In the genomic region with DNA sequence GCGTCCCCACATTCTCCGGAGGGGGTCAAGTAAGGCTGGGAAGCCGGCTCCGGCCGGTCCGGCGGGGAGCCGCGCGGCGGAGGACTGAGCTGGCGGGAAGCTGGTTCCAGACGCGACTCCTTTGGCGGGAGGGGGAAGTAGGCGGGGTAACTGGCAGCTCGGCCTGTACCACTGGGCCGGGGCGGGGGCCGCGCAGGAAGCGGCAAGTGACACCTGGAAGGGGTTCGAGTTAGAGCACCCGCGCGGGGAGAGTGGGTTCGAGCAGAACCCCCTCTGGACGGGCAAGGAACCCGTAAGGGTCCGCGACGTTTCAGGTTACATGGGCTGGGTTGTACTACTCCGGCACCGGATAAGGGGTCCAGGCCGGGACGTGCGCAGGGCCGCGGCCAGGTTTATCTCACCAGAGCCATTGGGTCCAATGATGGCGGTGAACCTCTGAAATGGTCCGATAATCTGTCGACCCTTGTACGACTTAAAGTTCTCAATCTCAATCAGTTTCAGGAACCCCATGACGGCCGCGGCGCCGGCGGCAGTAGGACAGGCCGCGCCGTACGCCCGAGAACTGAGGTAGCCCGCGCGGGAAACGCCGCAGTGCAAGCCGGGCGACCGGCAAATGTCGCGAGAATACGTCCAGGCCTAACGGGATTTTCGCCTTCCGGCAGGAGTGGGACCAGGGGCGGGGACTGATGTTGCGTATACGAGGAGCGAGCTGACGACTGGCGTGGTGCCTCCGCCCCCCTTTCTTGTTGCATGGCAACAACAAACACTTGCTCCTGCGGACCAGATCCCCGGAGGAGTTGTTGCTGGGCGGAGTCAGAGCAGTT, we compare ENCODE assay signal across 8 cellular contexts. TPM values are rescaled to one million over a fixed set of nuclear protein-coding genes. Genes with fewer than 3 reads are reported as not detected.
DNase-seq lines count a peak whose midpoint lies in the region; ATAC-seq, FAIRE-seq and TF ChIP-seq lines count a peak whose summit lies in the region.

Gene RIBC1 (plus strand): TSS at position 783 of the 824 bp plus-strand sequence. CDS start 3,404 bp downstream, outside the sequence.
Gene SMC1A (minus strand): TSS at position 564 of the 824 bp plus-strand sequence. CDS start 54 bp downstream, at position 510.

- POLR2A ChIA-PET in H1 (lab: Charles Lee; ENCODE audit: partially characterized antibody): interaction anchor here (0.5 to 2.8 kb wide), 23 partner anchors 9 to 261 kb away, joined by 3 to 33 read pairs (median 4); partner anchors contain the start of genes HSD17B10 and KDM5C

- peaks cover 10% of the 10 kb centered on the region; the same call in 1 of the 2 replicates for H3K23me2 ChIP-seq in H1 (ENCODE audit: low read depth, low read length)

- peak within 1 kb of the TSS; percentile 93 for H4K8ac ChIP-seq in H1 (ENCODE audit: extremely low read depth, insufficient read depth, low read length)

- FAIRE-seq in H1 (lab: Jason Lieb, UNC): no peak

- ATAC-seq in GM21390 (IDR thresholded peaks at IDR 0.05; ENCODE audit: unreplicated experiment) (peak; percentile 95), memory B cell (ENCODE audit: low read depth) (peak; percentile 86)

- H3K79me2 ChIP-seq in H1 (ENCODE audit: control insufficient read depth in 1 of 2, insufficient read depth in 2 of 2, low read length in 2 of 2): peaks cover 14 to 45% of the 10 kb centered on the region in 2 experiments

- H2BK120ac ChIP-seq in H1 (replicated peaks; ENCODE audit: low read depth, low read length): no peak within 1 kb of the TSS

- TF ChIP-seq EP300 in H1 (IDR thresholded peaks at IDR 0.05; ENCODE audit: borderline replicate concordance in 1 of 2, low read depth in 2 of 2, low read length in 2 of 2): peak in 1 of 2 experiments; percentile 74; a peak in 1 of 3 replicates

- H3K4me2 ChIP-seq in H1 (ENCODE audit: insufficient read depth in 1 of 2, low read depth in 2 of 2, low read length in 2 of 2): peak within 1 kb of the TSS; percentile 85 to 94

- peak within 1 kb of the TSS; percentile 97 for H3K27ac ChIP-seq in H1 (ENCODE audit: low read depth, low read length)

- no peak within 1 kb of the TSS for H3K23ac ChIP-seq in H1 (ENCODE audit: insufficient read length)

- no peak within 1 kb of the TSS for H3K14ac ChIP-seq in H1 (ENCODE audit: insufficient read length)

- TF ChIP-seq POLR2A in H1 (IDR thresholded peaks at IDR 0.05; ENCODE audit: control extremely low read depth in 1 of 2, low read depth in 2 of 2, low read length in 2 of 2): peak in 1 of 2 experiments; percentile 91; a peak in 2 of 3 replicates

- H3K18ac ChIP-seq in H1 (ENCODE audit: extremely low read depth, low read length): no peak within 1 kb of the TSS; the same call in 1 of the 2 replicates

- DNase-seq in Caki2 (ENCODE audit: low read depth) (peak; percentile 93), HUDEP-2 (lab: John Stamatoyannopoulos, UW; ENCODE audit: unreplicated experiment in 76 of 76) (peak in 75 of 76 experiments; percentile 46 to 96 (median 91)), NOMO-1 treated with dmso at 0.1 percent for 144 hours (lab: John Stamatoyannopoulos, UW; ENCODE audit: unreplicated experiment) (peak; percentile 91), H1 (ENCODE audit: low read depth in 1 of 2, low spot score in 2 of 2) (peak; percentile 91 to 92), memory B cell (ENCODE audit: low spot score in 2 of 2) (peak; percentile 89 to 98)
- peak; percentile 98 for DNase-seq in activated CD8-positive, alpha-beta memory T cell treated with anti-CD3 and anti-CD28 coated beads, Interleukin-2, amount 50 U/mL, for 1 hour (ENCODE audit: extremely low read depth)
- peak; percentile 87 for DNase-seq in stimulated activated CD8-positive, alpha-beta memory T cell treated with anti-CD3 and anti-CD28 coated beads, Interleukin-12 subunit alpha, Interleukin-12 subunit beta, amount 100 ng/mL, for 1 hour (ENCODE audit: low read depth)

- H3K27me3 ChIP-seq in H1 (replicated peaks in 1 of 4; ENCODE audit: control insufficient read depth in 3 of 4, extremely low read depth in 1 of 4, insufficient read depth in 3 of 4, low read length in 3 of 4): no peaks in the 10 kb centered on the region

- no peak within 1 kb of the TSS for H4K91ac ChIP-seq in H1 (replicated peaks; ENCODE audit: insufficient read length, low read length)

- no peak within 1 kb of the TSS for H2AK5ac ChIP-seq in H1 (ENCODE audit: low read depth, low read length)

- no peaks in the 10 kb centered on the region; the same call in 1 of the 2 replicates for H3K79me1 ChIP-seq in H1 (ENCODE audit: low read depth, low read length)

- no peak within 1 kb of the TSS for H2BK15ac ChIP-seq in H1 (ENCODE audit: low read length)

- H3K27ac Mint-ChIP-seq in memory B cell: peak within 1 kb of the TSS; percentile 99

- peaks cover 0 to 8% (median 4%) of the 10 kb centered on the region in 4 experiments; a peak in 5 of 7 replicates for H3K4me1 ChIP-seq in H1 (replicated peaks in 1 of 4; ENCODE audit: control insufficient read depth in 3 of 4, insufficient read depth in 4 of 4, low read length in 3 of 4)

- 2% methylated on average over 27 of the region's 78 CpGs; no CpG with 5 or more reads in 1 of the 2 experiments for WGBS in H1 (ENCODE audit: extremely low coverage in 1 of 2, insufficient coverage in 1 of 2, insufficient read length in 1 of 2, insufficient replicate concordance in 2 of 2, low coverage in 1 of 2, low lambda C conversion rate in 2 of 2, missing lambda C conversion rate in 1 of 2), 2 experiments

- peaks cover 4 to 5% of the 10 kb centered on the region in 2 experiments for H4K20me1 ChIP-seq in H1 (replicated peaks in 1 of 2; ENCODE audit: control insufficient read depth in 1 of 2, insufficient read depth in 2 of 2, low read length in 2 of 2)

- peak within 1 kb of the TSS; percentile 95 to 97 (median 96) for H3K9ac ChIP-seq in H1 (replicated peaks in 1 of 4; ENCODE audit: extremely low read depth in 1 of 4, low read depth in 3 of 4, low read length in 3 of 4)

- peaks cover 15% of the 10 kb centered on the region for H3K4me1 Mint-ChIP-seq in memory B cell

- peak within 1 kb of the TSS; percentile 74 to 79 (median 78) for H3K4me3 ChIP-seq in H1 (ENCODE audit: extremely low read depth in 1 of 4, insufficient read depth in 2 of 4, low read depth in 3 of 4, low read length in 4 of 4)

- H3K36me3 ChIP-seq in H1 (ENCODE audit: control insufficient read depth in 2 of 4, insufficient read depth in 4 of 4, low read length in 3 of 4): no peaks in the 10 kb centered on the region

- peak within 1 kb of the TSS; percentile 96 for H3K4me3 Mint-ChIP-seq in memory B cell

- peaks cover 3% of the 10 kb centered on the region for H3K36me3 Mint-ChIP-seq in memory B cell

- no peaks in the 10 kb centered on the region for H3K27me3 Mint-ChIP-seq in memory B cell

- TF ChIP-seq RAD21 in H1 (IDR thresholded peaks at IDR 0.05 in 1 of 2, conservative IDR thresholded peaks at IDR 0.05 in 1 of 2; ENCODE audit: low read depth in 2 of 2, low read length in 2 of 2): no peak

- CTCF ChIA-PET in H1 (lab: Charles Lee; ENCODE audit: partially characterized antibody): interaction anchor here (0.9 to 1.4 kb wide), 7 partner anchors 10 to 104 kb away, joined by 3 read pairs; partner anchors contain the start of gene HSD17B10

- no peak for TF ChIP-seq CTCF in H1 (IDR thresholded peaks at IDR 0.05; ENCODE audit: control extremely low read depth in 1 of 3, insufficient read depth in 1 of 3, low read depth in 1 of 3, low read length in 3 of 3)

- H3K56ac ChIP-seq in H1 (replicated peaks; ENCODE audit: insufficient read length, low read depth, low read length): peak within 1 kb of the TSS; percentile 16

- H2BK5ac ChIP-seq in H1 (ENCODE audit: low read depth, low read length): peak within 1 kb of the TSS; percentile 60; the same call in 1 of the 2 replicates

- no peak within 1 kb of the TSS for H3K4ac ChIP-seq in H1 (replicated peaks; ENCODE audit: insufficient read length, low read depth, low read length)

- H3K9me3 Mint-ChIP-seq in memory B cell: no peaks in the 10 kb centered on the region

- H2BK12ac ChIP-seq in H1 (ENCODE audit: low read depth, low read length): 0 out of 2 replicates have a peak within 1 kb of the TSS, but pooled peaks have one; percentile 39

- in situ Hi-C loops in Caki2 (cut with HindIII; ENCODE audit: low pct_unique_long_range_greater_than_20kb, low sequenced_read_pairs): no loop called here

- H3K9me3 ChIP-seq in H1 (ENCODE audit: insufficient read depth in 2 of 2, low read depth in 1 of 2, low read length in 1 of 2): no peaks in the 10 kb centered on the region

- 0 out of 2 replicates have a peak within 1 kb of the TSS, but pooled peaks have one; percentile 41 for H2AFZ ChIP-seq in H1 (ENCODE audit: low read length)

- peak within 1 kb of the TSS; percentile 83 for H4K5ac ChIP-seq in H1 (ENCODE audit: insufficient read length, low read depth, low read length)

- no peak within 1 kb of the TSS for H2BK20ac ChIP-seq in H1 (ENCODE audit: low read length)

TF ChIP-seq in H1, 55 proteins besides CTCF, POLR2A, EP300 and RAD21 (continues in another document):
- TF ChIP-seq SAP30 (IDR thresholded peaks at IDR 0.05; ENCODE audit: insufficient read depth, insufficient replicate concordance, low read length) (no peak), JUND (IDR thresholded peaks at IDR 0.05; ENCODE audit: low read length) (peak; percentile 47; the same call in 1 of the 2 replicates), SP2 (IDR thresholded peaks at IDR 0.05; ENCODE audit: low read length) (no peak), GABPA (IDR thresholded peaks at IDR 0.05; ENCODE audit: borderline replicate concordance, insufficient read depth, low read length) (no peak)

RNA-seq across cellular contexts. Expression of gene RIBC1, which starts in this region (rescaled TPM):
- total RNA-seq in Caki2 (2014; rRNA removed; shearing (Covaris generic); ENCODE audit: low replicate concordance): 0.84 and 1.1 TPM in 2 replicates
- 0.82 and 0.97 TPM in 2 replicates for total RNA-seq in H1 (2021; fragmentation: NEBNext Ultra II Directional; extraction: Animal tissue kit (Norgen Biotek cat#: 25700))
- polyA plus RNA-seq in H1 (2011; rRNA removed): 0.41 and 0.46 TPM in 2 replicates
- 0.62 TPM for polyA plus RNA-seq in H1 (2011; cell fraction: cytosol; rRNA removed)
- polyA plus RNA-seq in H1 (2011; cell fraction: nucleus; rRNA removed): 0.66 TPM
- 0.97 to 1.9 TPM (median 1.3 TPM) in 4 replicates for polyA plus RNA-seq in H1 (2012, experiment 1 of 2)
- 0.20 TPM for polyA plus RNA-seq in H1 (2012, experiment 2 of 2)
- 0.61 TPM for polyA plus RNA-seq in H1 (2013, experiment 1 of 2)
- polyA plus RNA-seq in H1 (2013, experiment 2 of 2): 0.70 TPM
- 0.41 TPM in 2 replicates for polyA minus RNA-seq in H1 (2011; rRNA and poly(A)+ RNA removed)
- not detected for polyA minus RNA-seq in H1 (2011; cell fraction: cytosol; rRNA and poly(A)+ RNA removed)
- polyA minus RNA-seq in H1 (2011; cell fraction: nucleus; rRNA and poly(A)+ RNA removed): 0.60 TPM

RNA-seq across cellular contexts. Expression of gene SMC1A, which starts in this region (rescaled TPM):
- total RNA-seq in Caki2 (2014; rRNA removed; shearing (Covaris generic); ENCODE audit: low replicate concordance): 6.2 and 11.7 TPM in 2 replicates
- total RNA-seq in H1 (2021; fragmentation: NEBNext Ultra II Directional; extraction: Animal tissue kit (Norgen Biotek cat#: 25700)): 98.1 and 104 TPM in 2 replicates
- 22.2 and 23.6 TPM in 2 replicates for polyA plus RNA-seq in H1 (2011; rRNA removed)
- polyA plus RNA-seq in H1 (2011; cell fraction: cytosol; rRNA removed): 40.1 TPM
- polyA plus RNA-seq in H1 (2011; cell fraction: nucleus; rRNA removed): 39.9 TPM
- 60.2 to 103 TPM (median 76.3 TPM) in 4 replicates for polyA plus RNA-seq in H1 (2012, experiment 1 of 2)
- 3.6 TPM for polyA plus RNA-seq in H1 (2012, experiment 2 of 2)
- 69.5 TPM for polyA plus RNA-seq in H1 (2013, experiment 1 of 2)
- polyA plus RNA-seq in H1 (2013, experiment 2 of 2): 71.4 TPM
- 62.3 and 74.3 TPM in 2 replicates for polyA minus RNA-seq in H1 (2011; rRNA and poly(A)+ RNA removed)
- 62.3 TPM for polyA minus RNA-seq in H1 (2011; cell fraction: cytosol; rRNA and poly(A)+ RNA removed)
- 54.4 TPM for polyA minus RNA-seq in H1 (2011; cell fraction: nucleus; rRNA and poly(A)+ RNA removed)

Comparison
In these comparisons a context has a peak if more than half of its experiments do, and no peak if none do; other contexts are left out.
1. Peak in every context shown above with its lines: DNase-seq, ATAC-seq, H3K4me3 ChIP-seq and H3K27ac ChIP-seq.